Comparison of ENCODE assay signal across 16 cellular contexts in genomic region chr12:65619018-65619417, GRCh38.
A peak's percentile ranks its signal among the peaks of the same experiment; 100 is the strongest.
DNase-seq lines count a peak whose midpoint lies in the region; TF ChIP-seq lines count a peak whose summit lies in the region.
"Had no signal": no experiment of that assay in that cellular context is flagged by ENCODE, and none has a peak within 500 bp of the region (broad histone marks: within the 10 kb centered on the region; RNA-seq: fewer than 3 reads in every experiment).

No MANE protein-coding gene starts in this region.

- H3K9me3 Mint-ChIP-seq in activated T-helper 2 cell treated with anti-CD3 and anti-CD28 coated beads, Interferon-gamma antibody, Interleukin-2, Interleukin-4, amounts not matched to agents 10 μg/mL and 5 μg/mL and 100 μg/mL, durations not matched to agents 14 hours and 24 hours and 36 hours: no peaks in the 10 kb centered on the region
- peaks cover 4% of the 10 kb centered on the region for H3K9me3 Mint-ChIP-seq in mesothelial cell of epicardium

- H4K20me1 ChIP-seq in BLaER1 treated with 17β-estradiol and CSF1 and Interleukin-3, amounts not matched to agents 10 nM and 100 nM: no peaks in the 10 kb centered on the region

- no peak overlapping the region for H2AFZ ChIP-seq in ACC112 (ENCODE audit: low read length, unreplicated experiment)

- H3K4me2 ChIP-seq in BLaER1 treated with 17β-estradiol and CSF1 and Interleukin-3, amounts not matched to agents 10 nM and 100 nM: peak overlapping the region in 7 of 11 experiments; percentile 3 to 30 (median 15); a peak in 6 of 22 replicates

- intact Hi-C loops in activated T-helper 2 cell treated with anti-CD3 and anti-CD28 coated beads, Interferon-gamma antibody, Interleukin-2, Interleukin-4, amounts not matched to agents 10 μg/mL and 5 μg/mL and 100 μg/mL, durations not matched to agents 14 hours and 24 hours and 36 hours (cut with micrococcal nuclease): no loop called here

- no peaks in the 10 kb centered on the region for H3K27me3 ChIP-seq in ACC112 (ENCODE audit: insufficient read depth, low read length)
- no peaks in the 10 kb centered on the region for H3K27me3 ChIP-seq in BLaER1 treated with 17β-estradiol and CSF1 and Interleukin-3, amounts not matched to agents 10 nM and 100 nM

- H3K36me3 ChIP-seq in ACC112 (ENCODE audit: insufficient read depth, low read length): peaks cover 5% of the 10 kb centered on the region; the same call in 1 of the 2 replicates
- H3K36me3 ChIP-seq in BLaER1 treated with 17β-estradiol and CSF1 and Interleukin-3, amounts not matched to agents 10 nM and 100 nM: no peaks in the 10 kb centered on the region

- DNase-seq in activated T-helper 2 cell treated with anti-CD3 and anti-CD28 coated beads, Interferon-gamma antibody, Interleukin-2, Interleukin-4, amounts not matched to agents 10 μg/mL and 5 μg/mL and 100 μg/mL, durations not matched to agents 14 hours and 24 hours and 36 hours (ENCODE audit: low spot score): no peak
- DNase-seq in mesothelial cell of epicardium (ENCODE audit: low spot score in 2 of 2, unreplicated experiment in 2 of 2): no peak
- DNase-seq in cerebellar nuclear complex (lab: John Stamatoyannopoulos, UW): no peak
- DNase-seq in CD1c-positive myeloid dendritic cell (ENCODE audit: extremely low spot score): no peak
- no peak for DNase-seq in NK-92 (lab: John Stamatoyannopoulos, UW; ENCODE audit: unreplicated experiment)
- DNase-seq: DMS 273 treated with DMSO at 0.1 percent for 48 hours, KBM-7, NCI-H1092 treated with DMSO at 0.1 percent for 48 hours, NCI-H1694, NCI-H2107, NCI-H226, NCI-H526, PC-3 had no signal

- no peak for TF ChIP-seq CTCF in mesothelial cell of epicardium (IDR thresholded peaks at IDR 0.05; ENCODE audit: unreplicated experiment)

- H3K27me3 Mint-ChIP-seq in activated T-helper 2 cell treated with anti-CD3 and anti-CD28 coated beads, Interferon-gamma antibody, Interleukin-2, Interleukin-4, amounts not matched to agents 10 μg/mL and 5 μg/mL and 100 μg/mL, durations not matched to agents 14 hours and 24 hours and 36 hours (ENCODE audit: low read depth): peaks cover 5% of the 10 kb centered on the region
- no peaks in the 10 kb centered on the region for H3K27me3 Mint-ChIP-seq in mesothelial cell of epicardium (ENCODE audit: low read depth)

- H3K4me3 ChIP-seq in ACC112 (ENCODE audit: low read depth, low read length): no peak overlapping the region
- no peak overlapping the region for H3K4me3 ChIP-seq in BLaER1 treated with 17β-estradiol and CSF1 and Interleukin-3, amounts not matched to agents 10 nM and 100 nM

- H3K4me1 ChIP-seq in ACC112 (ENCODE audit: control insufficient read depth, insufficient read depth, low read length, unreplicated experiment): peaks cover 19% of the 10 kb centered on the region
- peaks cover 0 to 8% (median 5%) of the 10 kb centered on the region in 10 experiments; a peak in 6 of 20 replicates for H3K4me1 ChIP-seq in BLaER1 treated with 17β-estradiol and CSF1 and Interleukin-3, amounts not matched to agents 10 nM and 100 nM

- no peak overlapping the region for H3K4me3 Mint-ChIP-seq in activated T-helper 2 cell treated with anti-CD3 and anti-CD28 coated beads, Interferon-gamma antibody, Interleukin-2, Interleukin-4, amounts not matched to agents 10 μg/mL and 5 μg/mL and 100 μg/mL, durations not matched to agents 14 hours and 24 hours and 36 hours (ENCODE audit: low read depth)
- H3K4me3 Mint-ChIP-seq in mesothelial cell of epicardium: no peak overlapping the region

- no peaks in the 10 kb centered on the region for H3K79me2 ChIP-seq in ACC112 (ENCODE audit: control insufficient read depth, insufficient read depth, low read length, unreplicated experiment)

- H3K9ac ChIP-seq in BLaER1 treated with 17β-estradiol and CSF1 and Interleukin-3, amounts not matched to agents 10 nM and 100 nM: no peak overlapping the region

- no peaks in the 10 kb centered on the region for H3K36me3 Mint-ChIP-seq in activated T-helper 2 cell treated with anti-CD3 and anti-CD28 coated beads, Interferon-gamma antibody, Interleukin-2, Interleukin-4, amounts not matched to agents 10 μg/mL and 5 μg/mL and 100 μg/mL, durations not matched to agents 14 hours and 24 hours and 36 hours (ENCODE audit: low read depth)
- H3K36me3 Mint-ChIP-seq in mesothelial cell of epicardium: no peaks in the 10 kb centered on the region

- H3K9me3 ChIP-seq in BLaER1 treated with 17β-estradiol and CSF1 and Interleukin-3, amounts not matched to agents 10 nM and 100 nM (replicated peaks in 1 of 11): peaks cover 0 to 15% (median 0%) of the 10 kb centered on the region in 11 experiments; a peak in 4 of 22 replicates

- H3K4me1 Mint-ChIP-seq in activated T-helper 2 cell treated with anti-CD3 and anti-CD28 coated beads, Interferon-gamma antibody, Interleukin-2, Interleukin-4, amounts not matched to agents 10 μg/mL and 5 μg/mL and 100 μg/mL, durations not matched to agents 14 hours and 24 hours and 36 hours (ENCODE audit: low read depth): peaks cover 2% of the 10 kb centered on the region
- peaks cover 36% of the 10 kb centered on the region for H3K4me1 Mint-ChIP-seq in mesothelial cell of epicardium

- peak overlapping the region; percentile 22; the same call in 1 of the 2 replicates for H3K27ac ChIP-seq in ACC112 (ENCODE audit: low read depth, low read length)
- H3K27ac ChIP-seq in BLaER1 treated with 17β-estradiol and CSF1 and Interleukin-3, amounts not matched to agents 10 nM and 100 nM: no peak overlapping the region
- H3K27ac ChIP-seq: HL-60 had no signal

- H3K27ac Mint-ChIP-seq in activated T-helper 2 cell treated with anti-CD3 and anti-CD28 coated beads, Interferon-gamma antibody, Interleukin-2, Interleukin-4, amounts not matched to agents 10 μg/mL and 5 μg/mL and 100 μg/mL, durations not matched to agents 14 hours and 24 hours and 36 hours: peak overlapping the region; percentile 20
- H3K27ac Mint-ChIP-seq in mesothelial cell of epicardium: peak overlapping the region; percentile 64
